7 cellular contexts compared by ENCODE assay signal in the genomic region with DNA sequence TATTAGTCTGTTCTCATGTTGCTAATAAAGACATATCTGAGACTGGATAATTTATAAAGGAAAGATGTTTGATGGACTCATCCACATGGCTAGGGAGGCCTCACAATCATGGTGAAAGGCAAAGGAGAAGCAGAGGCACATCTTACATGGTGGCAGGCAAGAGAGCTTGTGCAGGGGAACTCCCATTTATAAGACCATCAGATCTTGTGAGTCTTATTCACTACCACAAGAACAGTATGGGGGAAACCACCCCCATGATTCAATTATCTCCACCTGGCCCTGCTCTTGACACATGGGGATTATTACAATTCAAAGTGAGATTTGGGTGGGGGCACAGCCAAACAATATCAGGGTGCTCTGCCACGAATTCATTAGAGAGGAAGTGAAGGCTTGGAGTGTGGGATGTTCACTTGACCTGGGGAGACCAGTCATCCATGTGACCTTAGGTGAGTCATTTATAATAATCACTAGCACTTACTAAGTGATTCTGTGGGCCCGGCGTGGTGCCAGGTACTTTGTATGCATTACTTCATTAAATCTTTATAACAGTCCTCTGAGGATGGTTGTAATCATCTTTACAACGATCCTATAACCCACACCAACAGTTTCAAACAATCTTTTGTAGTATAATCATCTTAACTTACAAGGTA. TPM values are rescaled to one million over a fixed set of nuclear protein-coding genes. Genes with fewer than 3 reads are reported as not detected.
"Had no signal": no experiment of that assay in that cellular context is flagged by ENCODE, and none has a peak within 500 bp of the region (broad histone marks: within the 10 kb centered on the region; RNA-seq: fewer than 3 reads in every experiment).

No MANE protein-coding gene starts in this region.

RNA-seq across cellular contexts. Expression of gene ANKRD55, which starts 19.1 kb away (rescaled TPM):
- total RNA-seq: cardiac muscle cell, left colon, psoas muscle, skeletal muscle tissue, subcutaneous adipose tissue had no signal
- polyA plus RNA-seq: heart left ventricle, pancreas had no signal
